Comparison of ENCODE assay signal across 10 cellular contexts in the genomic region with DNA sequence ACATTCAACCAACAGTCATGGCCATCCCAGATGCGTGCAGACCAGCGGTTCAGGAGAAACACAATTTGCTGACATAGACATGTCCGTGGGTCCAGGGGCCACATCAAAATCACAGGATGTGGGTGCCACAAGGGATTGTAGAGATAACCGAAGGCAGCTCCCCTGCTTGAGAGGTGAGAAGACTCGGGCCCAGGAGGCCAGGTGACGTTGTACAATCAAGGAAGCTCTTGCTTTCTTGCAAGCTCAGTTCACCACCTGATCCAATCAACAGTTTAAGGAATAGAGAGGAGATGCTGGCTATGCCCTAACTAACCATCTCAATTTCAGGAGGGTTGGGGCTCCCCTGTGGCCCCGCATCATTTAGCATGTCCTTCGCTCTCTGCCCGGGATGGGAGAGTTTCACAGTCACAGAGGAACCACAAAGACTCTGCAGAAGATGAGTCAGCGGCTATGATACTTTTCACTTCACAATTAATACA. TPM values are rescaled to one million over a fixed set of nuclear protein-coding genes. Genes with fewer than 3 reads are reported as not detected.
A peak's percentile ranks its signal among the peaks of the same experiment; 100 is the strongest.
DNase-seq lines count a peak whose midpoint lies in the region; ATAC-seq, FAIRE-seq and TF ChIP-seq lines count a peak whose summit lies in the region.
"Had no signal": no experiment of that assay in that cellular context is flagged by ENCODE, and none has a peak within 500 bp of the region (broad histone marks: within the 10 kb centered on the region; RNA-seq: fewer than 3 reads in every experiment).

No MANE protein-coding gene starts in this region.

- peak overlapping the region; percentile 2 for H3K4me3 ChIP-seq in effector memory CD4-positive, alpha-beta T cell (ENCODE audit: insufficient read depth, low read depth, low read length, poor library complexity, severe bottlenecking)

- peak; percentile 58 for DNase-seq in GM13976 (ENCODE audit: low spot score)
- peak; percentile 63 for DNase-seq in SW480 (ENCODE audit: low spot score)
- DNase-seq in effector memory CD4-positive, alpha-beta T cell = peak in 2 of 3 donors; percentile 35 to 41
- DNase-seq in G401 (ENCODE audit: low spot score) = no peak
- DNase-seq in putamen (ENCODE audit: low spot score) = no peak
- DNase-seq in H54 (ENCODE audit: insufficient read length, low spot score) = no peak
- DNase-seq in DMS 273 treated with DMSO at 0.1 percent for 48 hours (lab: John Stamatoyannopoulos, UW) = no peak
- DNase-seq: NCI-H345, occipital lobe had no signal

- H3K9me3 ChIP-seq in effector memory CD4-positive, alpha-beta T cell (ENCODE audit: control insufficient read depth, low read length) = no peaks in the 10 kb centered on the region

- no peaks in the 10 kb centered on the region for H3K27me3 ChIP-seq in effector memory CD4-positive, alpha-beta T cell (replicated peaks; ENCODE audit: control insufficient read depth, insufficient read depth, low read length, poor library complexity, severe bottlenecking)

- in situ Hi-C loops in GM13976 (cut with MboI; ENCODE audit: low sequenced_read_pairs, unreplicated experiment) = no loop called here
- in situ Hi-C loops in G401 (cut with HindIII; ENCODE audit: low sequenced_read_pairs) = no loop called here

- no peak for TF ChIP-seq POLR2A in H54 (IDR thresholded peaks at IDR 0.05; ENCODE audit: low read depth, low read length)

- H3K36me3 ChIP-seq in effector memory CD4-positive, alpha-beta T cell (ENCODE audit: control insufficient read depth, insufficient read depth, low read length) = peaks cover 70% of the 10 kb centered on the region

- peaks cover 72% of the 10 kb centered on the region for H3K4me1 ChIP-seq in effector memory CD4-positive, alpha-beta T cell (ENCODE audit: control insufficient read depth, insufficient read depth, low read length, poor library complexity, severe bottlenecking)

- FAIRE-seq in H54 (lab: Jason Lieb, UNC) = no peak

- TF ChIP-seq CTCF in GM13976 (IDR thresholded peaks at IDR 0.05; ENCODE audit: borderline replicate concordance, control extremely low read depth, extremely low read depth, insufficient read depth, missing control alignments) = no peak

- H3K27ac ChIP-seq in effector memory CD4-positive, alpha-beta T cell (ENCODE audit: insufficient read depth, low read length, poor library complexity, severe bottlenecking) = peak overlapping the region; percentile 82

- peak; percentile 43 for ATAC-seq in GM21717 (IDR thresholded peaks at IDR 0.05; ENCODE audit: unreplicated experiment)

RNA-seq across cellular contexts. Expression of a gene that starts 19.5 kb away (rescaled TPM):
- total RNA-seq in G401 (2014; rRNA removed; shearing (Covaris generic)) = not detected in 2 replicates
- total RNA-seq: occipital lobe had no signal

RNA-seq across cellular contexts. Expression of a gene that starts 27.4 kb away (rescaled TPM):
- total RNA-seq in G401 (2014; rRNA removed; shearing (Covaris generic)) = not detected in 2 replicates
- total RNA-seq: occipital lobe had no signal

RNA-seq across cellular contexts. Expression of a gene that starts 56.9 kb away (rescaled TPM):
- not detected in 2 replicates for total RNA-seq in G401 (2014; rRNA removed; shearing (Covaris generic))
- total RNA-seq: occipital lobe had no signal

Comparison
In these comparisons a context has a peak if more than half of its experiments do, and no peak if none do; other contexts are left out.
1. DNase-seq: peak in GM13976 (single experiment), SW480 (single experiment) and effector memory CD4-positive, alpha-beta T cell (2 of 3); none in G401 (single experiment), putamen (single experiment), H54 (single experiment) and DMS 273 treated with DMSO at 0.1 percent for 48 hours (single experiment).